In genomic region chr3:134065836-134066538, GRCh38 we compare ENCODE assay signal across 1 cellular context.
TF ChIP-seq lines count a peak whose summit lies in the region.

No MANE protein-coding gene starts in this region.

TF ChIP-seq in H1, 55 proteins besides CTCF, POLR2A, EP300 and RAD21:
- no peak for TF ChIP-seq CHD7 (IDR thresholded peaks at IDR 0.05; ENCODE audit: insufficient replicate concordance, low read length)
- TF ChIP-seq JUND (IDR thresholded peaks at IDR 0.05; ENCODE audit: low read length) = no peak
- TF ChIP-seq SIX5 (IDR thresholded peaks at IDR 0.05; ENCODE audit: low read depth, low read length) = no peak
- TF ChIP-seq KDM4A (IDR thresholded peaks at IDR 0.05; ENCODE audit: low read depth, low read length, severe bottlenecking) = no peak
- TF ChIP-seq CHD1 (IDR thresholded peaks at IDR 0.05; ENCODE audit: low read depth, low read length) = no peak
- no peak for TF ChIP-seq SP4 (IDR thresholded peaks at IDR 0.05; ENCODE audit: low read length)
- no peak for TF ChIP-seq RNF2 (IDR thresholded peaks at IDR 0.05; ENCODE audit: borderline replicate concordance, low read depth, low read length, missing control alignments, poor library complexity, severe bottlenecking)
- TF ChIP-seq SP1 (IDR thresholded peaks at IDR 0.05; ENCODE audit: low read depth, low read length) = no peak
- no peak for TF ChIP-seq TEAD4 (IDR thresholded peaks at IDR 0.05; ENCODE audit: low read depth, low read length)
- no peak for TF ChIP-seq BCL11A (IDR thresholded peaks at IDR 0.05; ENCODE audit: low read depth in 2 of 2, low read length in 2 of 2)
